Comparison of ENCODE assay signal across 8 cellular contexts in genomic region chr16:13911871-13912270, GRCh38.
"Had no signal": no experiment of that assay in that cellular context is flagged by ENCODE, and none has a peak within 500 bp of the region (broad histone marks: within the 10 kb centered on the region; RNA-seq: fewer than 3 reads in every experiment).

No MANE protein-coding gene starts in this region.

- H3K4me3 ChIP-seq: GM23248 had no signal

- H3K27ac ChIP-seq: GM23248 had no signal

- H2AFZ ChIP-seq: GM23248 had no signal

- DNase-seq: GM23248, GOT3, H9, HCEC 1CT, Karpas-422, KG1 had no signal

- FAIRE-seq: H54, HTR-8/SVneo had no signal

- H3K9ac ChIP-seq: GM23248 had no signal
